ENCODE assay signal across 8 cellular contexts in genomic region chr19:21141787-21142464, GRCh38. TPM values are rescaled to one million over a fixed set of nuclear protein-coding genes. Genes with fewer than 3 reads are reported as not detected.
DNase-seq lines count a peak whose midpoint lies in the region; ATAC-seq and TF ChIP-seq lines count a peak whose summit lies in the region.

ZNF431 (plus strand) TSS chr19:21142040; CDS start chr19:21142184, 144 bp downstream.

- no peaks in the 10 kb centered on the region for H3K9me3 ChIP-seq in SK-N-SH
- H3K9me3 ChIP-seq in gastroesophageal sphincter: no peaks in the 10 kb centered on the region
- no peaks in the 10 kb centered on the region for H3K9me3 ChIP-seq in neutrophil

- peak within 1 kb of the TSS; percentile 86 for H2AFZ ChIP-seq in SK-N-SH (ENCODE audit: low read depth)

- H3K27ac ChIP-seq in SK-N-SH (ENCODE audit: low read depth in 2 of 2, low read length in 1 of 2) (peak within 1 kb of the TSS; percentile 65 to 67), gastroesophageal sphincter (peak within 1 kb of the TSS; percentile 41 to 84 (median 84)), neutrophil (peak within 1 kb of the TSS; percentile 83)

- H3K27ac Mint-ChIP-seq in activated naive CD4-positive, alpha-beta T cell treated with anti-CD3 and anti-CD28 coated beads, Interleukin-2, amount 10 ng/mL, durations not matched to agents 7 days and 5 days: peak within 1 kb of the TSS; percentile 97

- CTCF ChIA-PET in SK-N-SH (lab: Yijun Ruan, JAX): interaction anchor here (1.6 kb wide), 1 partner anchor 341 kb away, joined by 4 read pairs; no protein-coding TSS in a partner anchor
- CTCF ChIA-PET in activated naive CD4-positive, alpha-beta T cell treated with anti-CD3 and anti-CD28 coated beads, Interleukin-2, amount 10 ng/mL, durations not matched to agents 7 days and 5 days (lab: Charles Lee): no interaction called here

- 2% methylated on average over 11 of the region's 30 CpGs for WGBS in SK-N-SH (ENCODE audit: low lambda C conversion rate)
- WGBS in gastroesophageal sphincter (ENCODE audit: low coverage in 1 of 2), 2 donors: 0 to 2% methylated on average over 4 to 10 of the region's 30 CpGs

- peak; percentile 88 for DNase-seq in GM06990 (ENCODE audit: extremely low read depth, insufficient read length)
- DNase-seq in NCI-H1092 (lab: John Stamatoyannopoulos, UW): peak; percentile 91
- DNase-seq in SK-N-SH: peak; percentile 75
- DNase-seq in activated naive CD4-positive, alpha-beta T cell treated with anti-CD3 and anti-CD28 coated beads, Interleukin-2, amount 10 ng/mL, durations not matched to agents 7 days and 5 days: peak; percentile 94

- no peaks in the 10 kb centered on the region for H4K20me1 ChIP-seq in SK-N-SH (ENCODE audit: insufficient read depth)

- peak within 1 kb of the TSS; percentile 81 for H3K9ac ChIP-seq in SK-N-SH

- H3K4me3 ChIP-seq in GM06990 (replicated peaks; ENCODE audit: low read depth, low read length): peak within 1 kb of the TSS; percentile 85
- H3K4me3 ChIP-seq in SK-N-SH (ENCODE audit: low read depth in 2 of 2, low read length in 1 of 2): peak within 1 kb of the TSS; percentile 73 to 88
- H3K4me3 ChIP-seq in gastroesophageal sphincter: peak within 1 kb of the TSS; percentile 75 to 78
- H3K4me3 ChIP-seq in neutrophil (ENCODE audit: low read depth in 1 of 2, low read length in 1 of 2): peak within 1 kb of the TSS; percentile 64 to 66

- peaks cover 2% of the 10 kb centered on the region; the same call in 1 of the 2 replicates for H3K36me3 ChIP-seq in GM06990 (ENCODE audit: control insufficient read depth, insufficient read depth, low read length)
- H3K36me3 ChIP-seq in SK-N-SH (replicated peaks in 1 of 2; ENCODE audit: control insufficient read depth in 1 of 2, insufficient read depth in 2 of 2, low read length in 1 of 2): peaks cover 16 to 34% of the 10 kb centered on the region in 2 experiments
- peaks cover 0 to 32% of the 10 kb centered on the region in 2 donors for H3K36me3 ChIP-seq in gastroesophageal sphincter
- peaks cover 20% of the 10 kb centered on the region for H3K36me3 ChIP-seq in neutrophil

- POLR2A ChIA-PET in SK-N-SH (lab: Yijun Ruan, JAX): interaction anchor here (0.6 to 2.4 kb wide), 8 partner anchors 15 to 577 kb away, joined by 3 to 8 read pairs (median 4); partner anchors contain the start of genes ZNF430, ZNF66, ZNF714 and ZNF85

- no peaks in the 10 kb centered on the region for H3K27me3 Mint-ChIP-seq in activated naive CD4-positive, alpha-beta T cell treated with anti-CD3 and anti-CD28 coated beads, Interleukin-2, amount 10 ng/mL, durations not matched to agents 7 days and 5 days

- peaks cover 47% of the 10 kb centered on the region for H3K36me3 Mint-ChIP-seq in activated naive CD4-positive, alpha-beta T cell treated with anti-CD3 and anti-CD28 coated beads, Interleukin-2, amount 10 ng/mL, durations not matched to agents 7 days and 5 days

- peak; percentile 52 to 63 for TF ChIP-seq POLR2A in gastroesophageal sphincter (IDR thresholded peaks at IDR 0.05)

- peak within 1 kb of the TSS; percentile 71 for H3K4me2 ChIP-seq in SK-N-SH

- H3K79me2 ChIP-seq in SK-N-SH (ENCODE audit: insufficient read depth): peaks cover 41% of the 10 kb centered on the region

- peaks cover 17% of the 10 kb centered on the region for H3K9me3 Mint-ChIP-seq in activated naive CD4-positive, alpha-beta T cell treated with anti-CD3 and anti-CD28 coated beads, Interleukin-2, amount 10 ng/mL, durations not matched to agents 7 days and 5 days

- H3K27me3 ChIP-seq in GM06990 (replicated peaks; ENCODE audit: control insufficient read depth, insufficient read depth, low read length) (no peaks in the 10 kb centered on the region), SK-N-SH (ENCODE audit: insufficient read depth) (no peaks in the 10 kb centered on the region), gastroesophageal sphincter (no peaks in the 10 kb centered on the region), neutrophil (no peaks in the 10 kb centered on the region)

- H3K4me1 ChIP-seq in SK-N-SH (ENCODE audit: control insufficient read depth in 1 of 2, insufficient read depth in 2 of 2, low read depth in 1 of 2, low read length in 1 of 2) (peaks cover 0 to 3% of the 10 kb centered on the region in 2 experiments; a peak in 2 of 4 replicates), gastroesophageal sphincter (peaks cover 0 to 10% (median 0%) of the 10 kb centered on the region in 3 donors), neutrophil (ENCODE audit: control insufficient read depth in 1 of 2, insufficient read depth in 1 of 2, low read depth in 1 of 2, low read length in 1 of 2) (peaks cover 7 to 10% of the 10 kb centered on the region in 2 experiments)

- TF ChIP-seq EP300 in SK-N-SH (IDR thresholded peaks at IDR 0.05; ENCODE audit: borderline replicate concordance in 1 of 2, low read depth in 1 of 2, low read length in 1 of 2) (no peak), gastroesophageal sphincter (IDR thresholded peaks at IDR 0.05) (no peak)

- ATAC-seq in HG02571 (IDR thresholded peaks at IDR 0.05; ENCODE audit: unreplicated experiment) (peak; percentile 99), gastroesophageal sphincter (peak; percentile 99)

- H3K4me3 Mint-ChIP-seq in activated naive CD4-positive, alpha-beta T cell treated with anti-CD3 and anti-CD28 coated beads, Interleukin-2, amount 10 ng/mL, durations not matched to agents 7 days and 5 days: peak within 1 kb of the TSS; percentile 97

- no peak for TF ChIP-seq CTCF in GM06990 (IDR thresholded peaks at IDR 0.05; ENCODE audit: insufficient read depth, low read length, poor library complexity, severe bottlenecking)
- TF ChIP-seq CTCF in SK-N-SH (IDR thresholded peaks at IDR 0.05): no peak
- TF ChIP-seq CTCF in gastroesophageal sphincter (IDR thresholded peaks at IDR 0.05): no peak
- no peak for TF ChIP-seq CTCF in neutrophil (IDR thresholded peaks at IDR 0.05)
- no peak for TF ChIP-seq CTCF in subcutaneous adipose tissue (IDR thresholded peaks at IDR 0.05; ENCODE audit: low read depth)

- no peaks in the 10 kb centered on the region for H3K9me2 ChIP-seq in SK-N-SH

- H3K4me1 Mint-ChIP-seq in activated naive CD4-positive, alpha-beta T cell treated with anti-CD3 and anti-CD28 coated beads, Interleukin-2, amount 10 ng/mL, durations not matched to agents 7 days and 5 days: peaks cover 26% of the 10 kb centered on the region

- TF ChIP-seq RAD21 in SK-N-SH (IDR thresholded peaks at IDR 0.05; ENCODE audit: low read length): no peak

- no peaks in the 10 kb centered on the region for H3F3A ChIP-seq in SK-N-SH (replicated peaks; ENCODE audit: insufficient read depth)

TF ChIP-seq in SK-N-SH, 30 proteins besides CTCF, POLR2A, EP300 and RAD21 (continues in another document):
- no peak for TF ChIP-seq TCF12 (IDR thresholded peaks at IDR 0.05)
- TF ChIP-seq SIN3A (IDR thresholded peaks at IDR 0.05; ENCODE audit: borderline replicate concordance, low read depth, low read length): peak; percentile 88; the same call in 1 of the 2 replicates
- no peak for TF ChIP-seq TEAD4 (IDR thresholded peaks at IDR 0.05; ENCODE audit: borderline replicate concordance, insufficient read depth)
- no peak for TF ChIP-seq GATA2 (CRISPR knock-in tag; IDR thresholded peaks at IDR 0.05)
- 0 out of 2 replicates have a peak, but pooled peaks have one; percentile 47 for TF ChIP-seq TAF1 (IDR thresholded peaks at IDR 0.05; ENCODE audit: borderline replicate concordance, low read depth, low read length)
- no peak for TF ChIP-seq JUND (IDR thresholded peaks at IDR 0.05)
- TF ChIP-seq REST (IDR thresholded peaks at IDR 0.05; ENCODE audit: low read depth, low read length): no peak
- no peak for TF ChIP-seq USF1 (IDR thresholded peaks at IDR 0.05; ENCODE audit: borderline replicate concordance, low read depth)
- no peak for TF ChIP-seq NRF1 (IDR thresholded peaks at IDR 0.05; ENCODE audit: low read depth, low read length)
- TF ChIP-seq CHD2 (IDR thresholded peaks at IDR 0.05; ENCODE audit: low read length, partially characterized antibody): no peak

RNA-seq across cellular contexts. Expression of gene ZNF431, which starts in this region (rescaled TPM):
- 2.4 and 3.8 TPM in 2 replicates for polyA plus RNA-seq in SK-N-SH (2012; rRNA removed)
- 2.2 and 2.5 TPM in 2 replicates for polyA plus RNA-seq in SK-N-SH (2012; cell fraction: cytosol; rRNA removed)
- polyA plus RNA-seq in SK-N-SH (2012; cell fraction: nucleus; rRNA removed): 6.2 and 9.6 TPM in 2 replicates
- total RNA-seq in gastroesophageal sphincter: 10 to 100 TPM in 2 of 4 donors, 1 to 10 TPM in 2; 6.5 to 12.5 (median 9.9) TPM
- total RNA-seq in subcutaneous adipose tissue: 10 to 100 TPM in 3 of 4 donors, 1 to 10 TPM in 1; 9.4 to 20.0 (median 15.1) TPM

Comparison
In these comparisons a context has a peak if more than half of its experiments do, and no peak if none do; other contexts are left out.
1. Peak in every context shown above with its lines: DNase-seq, ATAC-seq, H3K4me3 ChIP-seq and H3K27ac ChIP-seq.